In genomic region chr17:77484096-77484495, GRCh38 we compare ENCODE assay signal across 1 cellular context.
TF ChIP-seq lines count a peak whose summit lies in the region.

No MANE protein-coding gene starts in this region.

TF ChIP-seq in HEK293, 187 proteins besides CTCF, POLR2A, EP300 and RAD21 (continued from another document):
- TF ChIP-seq ZNF513 (tag by site-specific recombination; IDR thresholded peaks at IDR 0.05): peak; percentile 49; the same call in 1 of the 2 replicates
- no peak for TF ChIP-seq ZNF292 (tag by site-specific recombination; IDR thresholded peaks at IDR 0.05; ENCODE audit: borderline replicate concordance, low read depth)
- TF ChIP-seq SCRT2 (tag by site-specific recombination; IDR thresholded peaks at IDR 0.05): peak; percentile 21; the same call in 1 of the 2 replicates
- no peak for TF ChIP-seq ZNF585B (tag by site-specific recombination; IDR thresholded peaks at IDR 0.05)
- no peak for TF ChIP-seq WT1 (tag by site-specific recombination; IDR thresholded peaks at IDR 0.05)
